8 cellular contexts compared by ENCODE assay signal in the genomic region with DNA sequence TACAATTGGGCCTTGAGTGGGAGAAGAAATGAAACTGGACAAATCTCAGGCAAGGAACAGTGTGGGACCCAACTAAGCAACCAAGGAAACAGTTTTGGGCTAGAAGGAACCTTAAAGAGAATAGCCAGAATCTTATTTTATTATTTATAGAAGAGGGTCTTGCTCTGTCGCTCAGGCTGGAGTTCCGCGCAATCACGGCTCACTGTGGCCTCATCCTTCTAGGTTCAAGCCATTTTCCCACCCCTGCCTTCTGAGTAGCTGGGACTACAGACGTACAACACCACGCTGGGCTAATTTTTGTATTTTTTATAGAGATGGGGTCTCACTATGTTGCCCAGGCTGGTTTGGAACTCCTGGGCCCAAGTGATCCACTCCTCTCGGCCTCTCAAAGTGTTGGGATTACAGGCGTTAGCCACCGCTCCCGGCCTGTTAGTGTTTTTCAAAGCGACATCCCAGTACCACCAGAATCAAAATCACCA. TPM values are rescaled to one million over a fixed set of nuclear protein-coding genes. Genes with fewer than 3 reads are reported as not detected.
A peak's percentile ranks its signal among the peaks of the same experiment; 100 is the strongest.
DNase-seq lines count a peak whose midpoint lies in the region; ATAC-seq, FAIRE-seq and TF ChIP-seq lines count a peak whose summit lies in the region.

No MANE protein-coding gene starts in this region.

- ATAC-seq in left ventricle myocardium superior: no peak
- no peak for ATAC-seq in GM12878

- peak overlapping the region; percentile 92 for H2AFZ ChIP-seq in GM12878 (ENCODE audit: control insufficient read depth, low read depth, low read length)

- H3K9ac ChIP-seq in GM12878 (ENCODE audit: control insufficient read depth, insufficient read depth, low read length): peak overlapping the region; percentile 83
- H3K9ac ChIP-seq in mucosa of stomach (ENCODE audit: low read length): peak overlapping the region; percentile 63

- TF ChIP-seq CTCF in left ventricle myocardium inferior (IDR thresholded peaks at IDR 0.05; ENCODE audit: borderline replicate concordance) (no peak), GM12878 (IDR thresholded peaks at IDR 0.05 in 2 of 3, conservative IDR thresholded peaks at IDR 0.05 in 1 of 3; ENCODE audit: control insufficient read depth in 2 of 3, extremely low read depth in 1 of 3, insufficient read depth in 1 of 3, low read depth in 3 of 3, low read length in 3 of 3) (no peak)

- H4K20me1 ChIP-seq in GM12878 (ENCODE audit: control insufficient read depth, insufficient read depth): no peaks in the 10 kb centered on the region

- in situ Hi-C loops in GM12878 (cut with MboI): no loop called here

- TF ChIP-seq EP300 in GM12878 (IDR thresholded peaks at IDR 0.05; ENCODE audit: borderline replicate concordance in 1 of 2, control insufficient read depth in 1 of 2, low read depth in 2 of 2, low read length in 2 of 2): no peak

- FAIRE-seq in GM12878 (lab: Jason Lieb, UNC): no peak

- WGBS in GM12878 (ENCODE audit: insufficient coverage, insufficient replicate concordance, low lambda C conversion rate, missing lambda C conversion rate): 99% methylated on average over 11 of the region's 11 CpGs

- no TSS peak for BruUV-seq in GM12878 (replicated peaks; lab: Mats Ljungman, UMichigan)

- H3K9me3 ChIP-seq in left ventricle myocardium inferior (replicated peaks) (no peaks in the 10 kb centered on the region), GM12878 (replicated peaks; ENCODE audit: control insufficient read depth, insufficient read depth, low read length) (no peaks in the 10 kb centered on the region), mucosa of stomach (ENCODE audit: control insufficient read depth, low read length) (no peaks in the 10 kb centered on the region)

- H3K79me2 ChIP-seq in GM12878 (ENCODE audit: control insufficient read depth, insufficient read depth, low read length): peaks cover 80% of the 10 kb centered on the region

- CTCF ChIA-PET in GM12878 (lab: Yijun Ruan, JAX): interaction anchor here (1.2 kb wide), 1 partner anchor 22 kb away, joined by 3 read pairs; no protein-coding TSS in a partner anchor

- no peak for DNase-seq in left ventricle myocardium inferior
- DNase-seq in left ventricle myocardium superior: no peak
- no peak for DNase-seq in GM12878 (ENCODE audit: low read depth, low spot score)
- no peak for DNase-seq in NCI-H524 treated with DMSO at 0.1 percent for 48 hours (lab: John Stamatoyannopoulos, UW)
- no peak for DNase-seq in DMS53 (lab: John Stamatoyannopoulos, UW)
- DNase-seq in NCI-H1694 treated with DMSO at 0.1 percent for 48 hours (lab: John Stamatoyannopoulos, UW): no peak
- no peak for DNase-seq in COLO668 (lab: John Stamatoyannopoulos, UW; ENCODE audit: unreplicated experiment)

- no peak for TF ChIP-seq POLR2A in GM12878 (IDR thresholded peaks at IDR 0.05; ENCODE audit: low read depth, low read length)

- H3K27ac ChIP-seq in left ventricle myocardium inferior (replicated peaks): peak overlapping the region; percentile 76
- H3K27ac ChIP-seq in GM12878 (ENCODE audit: control insufficient read depth, insufficient read depth): peak overlapping the region; percentile 83

- RAD21 ChIA-PET in GM12878 (lab: Charles Lee; ENCODE audit: unreplicated experiment): interaction anchor here (0.5 to 3.4 kb wide), 4 partner anchors 17 to 151 kb away, joined by 3 to 27 read pairs (median 8); a partner anchor contains a TSS

- H3K4me1 ChIP-seq in left ventricle myocardium inferior (peaks cover 60% of the 10 kb centered on the region), GM12878 (ENCODE audit: control insufficient read depth, insufficient read depth, low read length) (peaks cover 18% of the 10 kb centered on the region), mucosa of stomach (ENCODE audit: control insufficient read depth, insufficient read depth, low read length) (peaks cover 15% of the 10 kb centered on the region)

- SMC1A ChIA-PET in GM12878 (lab: Charles Lee; ENCODE audit: uncharacterized antibody, unreplicated experiment): interaction anchor here (1.3 to 2.6 kb wide), 4 partner anchors 11 to 30 kb away, joined by 3 to 34 read pairs (median 8); a partner anchor contains a TSS

- peak overlapping the region; percentile 74 for H3K4me3 ChIP-seq in left ventricle myocardium inferior
- H3K4me3 ChIP-seq in GM12878: 0 out of 2 replicates have a peak overlapping the region, but pooled peaks have one; percentile 23
- H3K4me3 ChIP-seq in mucosa of stomach (ENCODE audit: low read length): no peak overlapping the region

- H3K4me2 ChIP-seq in GM12878 (ENCODE audit: control insufficient read depth, insufficient read depth): peak overlapping the region; percentile 49

- intact Hi-C loops in left ventricle myocardium inferior (cut with micrococcal nuclease): no loop called here
- intact Hi-C loops in left ventricle myocardium superior (cut with micrococcal nuclease): no loop called here
- intact Hi-C loops in GM12878 (cut with micrococcal nuclease; ENCODE audit: unreplicated experiment): loop anchor here (5.0 kb wide), 2 partner anchors 34 to 49 kb away; a partner anchor contains a TSS

- H3K27me3 ChIP-seq in left ventricle myocardium inferior (ENCODE audit: low read depth) (no peaks in the 10 kb centered on the region), GM12878 (replicated peaks in 1 of 2; ENCODE audit: control insufficient read depth in 2 of 2, insufficient read depth in 2 of 2, low read length in 1 of 2) (no peaks in the 10 kb centered on the region), mucosa of stomach (ENCODE audit: control insufficient read depth, insufficient read depth, low read length) (no peaks in the 10 kb centered on the region)

- POLR2A ChIA-PET in GM12878 (lab: Charles Lee): interaction anchor here (4.5 to 6.3 kb wide), 2 partner anchors 15 to 36 kb away, joined by 59 to 74 read pairs; a partner anchor contains a TSS

- no peak for TF ChIP-seq RAD21 in GM12878 (IDR thresholded peaks at IDR 0.05; ENCODE audit: insufficient read depth, low read depth, low read length)

- H3K36me3 ChIP-seq in left ventricle myocardium inferior (no peaks in the 10 kb centered on the region), GM12878 (ENCODE audit: control insufficient read depth in 2 of 2, insufficient read depth in 2 of 2, low read length in 1 of 2) (no peaks in the 10 kb centered on the region), mucosa of stomach (ENCODE audit: control insufficient read depth, insufficient read depth, low read length) (no peaks in the 10 kb centered on the region)

RNA-seq across cellular contexts. Expression of a gene that starts 0.7 kb away (rescaled TPM):
- 1.8 TPM for total RNA-seq in left ventricle myocardium inferior
- 1.5 TPM for total RNA-seq in left ventricle myocardium superior
- 55.7 and 69.0 TPM in 2 replicates for total RNA-seq in GM12878 (2013; cell fraction: nucleolus; rRNA removed)
- total RNA-seq in GM12878 (2014; rRNA removed): 41.9 and 49.5 TPM in 2 replicates
- 59.7 and 63.2 TPM in 2 replicates for total RNA-seq in GM12878 (2014; rRNA removed; fragmentation: Illumina TruSeq; extraction: Trizol)
- 43.0 and 46.7 TPM in 2 replicates for total RNA-seq in GM12878 (2021)
- 7.9 TPM for polyA plus RNA-seq in GM12878 (2011; ENCODE audit: low read depth)
- polyA plus RNA-seq in GM12878 (2011; rRNA removed): 30.3 and 39.2 TPM in 2 replicates
- 14.3 and 16.0 TPM in 2 replicates for polyA plus RNA-seq in GM12878 (2011; cell fraction: cytosol; rRNA removed)
- 11.8 and 18.0 TPM in 2 replicates for polyA plus RNA-seq in GM12878 (2011; cell fraction: nucleus; rRNA removed)
- 12.3 and 16.4 TPM in 2 replicates for polyA plus RNA-seq in GM12878 (2012)
- 58.3 and 74.3 TPM in 2 replicates for polyA plus RNA-seq in GM12878 (2014; fragmentation: Illumina TruSeq; extraction: Trizol)
- 10 to 100 TPM in 1 of 2 experiments, 1 to 10 TPM in 1; 8.0 to 20.9 TPM for polyA plus RNA-seq in GM12878 (2014; fragmentation: Nextera tagmentation; extraction: Ambion mirVana)
- polyA plus RNA-seq in GM12878 (2014; rRNA removed): 28.3 and 38.8 TPM in 2 replicates
- polyA plus RNA-seq in GM12878 (2016; fragmentation: Nextera tagmentation; extraction: Ambion mirVana): 10 to 100 TPM; 22.0 to 27.4 TPM
- 28.0 and 28.6 TPM in 2 replicates for polyA minus RNA-seq in GM12878 (2011; rRNA and poly(A)+ RNA removed)
- 12.7 and 15.3 TPM in 2 replicates for polyA minus RNA-seq in GM12878 (2011; cell fraction: cytosol; rRNA and poly(A)+ RNA removed)
- 7.5 and 9.0 TPM in 2 replicates for polyA minus RNA-seq in GM12878 (2011; cell fraction: nucleus; rRNA and poly(A)+ RNA removed)

RNA-seq across cellular contexts. Expression of a gene that starts 1.6 kb away (rescaled TPM):
- total RNA-seq in left ventricle myocardium inferior (20.4 TPM), left ventricle myocardium superior (19.3 TPM), GM12878 (2014; rRNA removed) (24.5 and 33.1 TPM in 2 replicates), GM12878 (2014; rRNA removed; fragmentation: Illumina TruSeq; extraction: Trizol) (61.5 and 66.1 TPM in 2 replicates), GM12878 (2021) (35.8 and 37.0 TPM in 2 replicates)
- 23.9 and 25.1 TPM in 2 replicates for total RNA-seq in GM12878 (2013; cell fraction: nucleolus; rRNA removed)
- 31.1 TPM for polyA plus RNA-seq in GM12878 (2011; ENCODE audit: low read depth)
- polyA plus RNA-seq in GM12878 (2011; rRNA removed) (43.1 and 57.9 TPM in 2 replicates), GM12878 (2014; fragmentation: Illumina TruSeq; extraction: Trizol) (67.3 and 72.4 TPM in 2 replicates), GM12878 (2014; fragmentation: Nextera tagmentation; extraction: Ambion mirVana) (10 to 100 TPM; 34.9 to 51.6 TPM), GM12878 (2014; rRNA removed) (23.9 and 33.0 TPM in 2 replicates), GM12878 (2016; fragmentation: Nextera tagmentation; extraction: Ambion mirVana) (10 to 100 TPM; 54.8 to 58.6 TPM)
- polyA plus RNA-seq in GM12878 (2011; cell fraction: cytosol; rRNA removed): 26.9 and 28.4 TPM in 2 replicates
- 20.4 and 30.3 TPM in 2 replicates for polyA plus RNA-seq in GM12878 (2011; cell fraction: nucleus; rRNA removed)
- polyA plus RNA-seq in GM12878 (2012): 31.3 and 39.7 TPM in 2 replicates
- polyA minus RNA-seq in GM12878 (2011; rRNA and poly(A)+ RNA removed): 29.1 and 30.1 TPM in 2 replicates
- polyA minus RNA-seq in GM12878 (2011; cell fraction: cytosol; rRNA and poly(A)+ RNA removed): 11.0 and 18.3 TPM in 2 replicates
- polyA minus RNA-seq in GM12878 (2011; cell fraction: nucleus; rRNA and poly(A)+ RNA removed): 8.5 and 13.1 TPM in 2 replicates

RNA-seq across cellular contexts. Expression of a gene that starts 25.7 kb away (rescaled TPM):
- total RNA-seq in left ventricle myocardium inferior (17.9 TPM), left ventricle myocardium superior (12.3 TPM), GM12878 (2014; rRNA removed) (11.9 and 13.6 TPM in 2 replicates), GM12878 (2014; rRNA removed; fragmentation: Illumina TruSeq; extraction: Trizol) (8.0 and 9.7 TPM in 2 replicates), GM12878 (2021) (16.4 and 17.2 TPM in 2 replicates)
- 49.7 and 51.0 TPM in 2 replicates for total RNA-seq in GM12878 (2013; cell fraction: nucleolus; rRNA removed)
- polyA plus RNA-seq in GM12878 (2011; ENCODE audit: low read depth): 16.2 TPM
- polyA plus RNA-seq in GM12878 (2011; rRNA removed) (16.2 and 17.9 TPM in 2 replicates), GM12878 (2014; fragmentation: Illumina TruSeq; extraction: Trizol) (12.6 and 28.2 TPM in 2 replicates), GM12878 (2014; fragmentation: Nextera tagmentation; extraction: Ambion mirVana) (10 to 100 TPM in 1 of 2 experiments, 1 to 10 TPM in 1; 8.6 to 11.0 TPM), GM12878 (2014; rRNA removed) (20.3 and 23.3 TPM in 2 replicates), GM12878 (2016; fragmentation: Nextera tagmentation; extraction: Ambion mirVana) (10 to 100 TPM; 35.2 to 38.4 TPM)
- polyA plus RNA-seq in GM12878 (2011; cell fraction: cytosol; rRNA removed): 5.1 and 5.5 TPM in 2 replicates
- 18.6 and 20.8 TPM in 2 replicates for polyA plus RNA-seq in GM12878 (2011; cell fraction: nucleus; rRNA removed)
- polyA plus RNA-seq in GM12878 (2012): 5.7 and 13.1 TPM in 2 replicates
- polyA minus RNA-seq in GM12878 (2011; rRNA and poly(A)+ RNA removed): 8.0 and 8.6 TPM in 2 replicates
- 2.5 and 10.2 TPM in 2 replicates for polyA minus RNA-seq in GM12878 (2011; cell fraction: cytosol; rRNA and poly(A)+ RNA removed)
- polyA minus RNA-seq in GM12878 (2011; cell fraction: nucleus; rRNA and poly(A)+ RNA removed): 10.3 and 12.4 TPM in 2 replicates

RNA-seq across cellular contexts. Expression of a gene that starts 26.0 kb away (rescaled TPM):
- 0.44 TPM for total RNA-seq in left ventricle myocardium inferior
- not detected for total RNA-seq in left ventricle myocardium superior
- total RNA-seq in GM12878 (2013; cell fraction: nucleolus; rRNA removed): 0.92 and 1.0 TPM in 2 replicates
- total RNA-seq in GM12878 (2014; rRNA removed): 0.06 and 0.11 TPM in 2 replicates
- total RNA-seq in GM12878 (2014; rRNA removed; fragmentation: Illumina TruSeq; extraction: Trizol): 0.18 and 0.31 TPM in 2 replicates
- 0.13 and 0.15 TPM in 2 replicates for total RNA-seq in GM12878 (2021)
- polyA plus RNA-seq in GM12878 (2011; ENCODE audit: low read depth): 2.3 TPM
- polyA plus RNA-seq in GM12878 (2011; rRNA removed): 0.78 and 0.96 TPM in 2 replicates
- 1.0 and 1.2 TPM in 2 replicates for polyA plus RNA-seq in GM12878 (2011; cell fraction: cytosol; rRNA removed)
- polyA plus RNA-seq in GM12878 (2011; cell fraction: nucleus; rRNA removed): 0.92 and 1.7 TPM in 2 replicates
- polyA plus RNA-seq in GM12878 (2012): 0.10 TPM in 1 of 2 replicates, not detected in the other
- polyA plus RNA-seq in GM12878 (2014; fragmentation: Illumina TruSeq; extraction: Trizol): 0.26 and 1.1 TPM in 2 replicates
- polyA plus RNA-seq in GM12878 (2014; fragmentation: Nextera tagmentation; extraction: Ambion mirVana): under 1 TPM; 0.16 to 0.26 TPM
- 0.06 and 0.26 TPM in 2 replicates for polyA plus RNA-seq in GM12878 (2014; rRNA removed)
- under 1 TPM in 1 of 2 experiments, not detected in 1; 0.21 TPM for polyA plus RNA-seq in GM12878 (2016; fragmentation: Nextera tagmentation; extraction: Ambion mirVana)
- 0.95 and 1.4 TPM in 2 replicates for polyA minus RNA-seq in GM12878 (2011; rRNA and poly(A)+ RNA removed)
- 0.94 TPM in 1 of 2 replicates, not detected in the other for polyA minus RNA-seq in GM12878 (2011; cell fraction: cytosol; rRNA and poly(A)+ RNA removed)
- polyA minus RNA-seq in GM12878 (2011; cell fraction: nucleus; rRNA and poly(A)+ RNA removed): 0.24 and 0.77 TPM in 2 replicates

RNA-seq across cellular contexts. Expression of a gene that starts 33.9 kb away (rescaled TPM):
- total RNA-seq in left ventricle myocardium inferior (900 TPM), left ventricle myocardium superior (1,014 TPM), GM12878 (2014; rRNA removed) (464 and 511 TPM in 2 replicates), GM12878 (2014; rRNA removed; fragmentation: Illumina TruSeq; extraction: Trizol) (502 and 521 TPM in 2 replicates), GM12878 (2021) (905 and 909 TPM in 2 replicates)
- total RNA-seq in GM12878 (2013; cell fraction: nucleolus; rRNA removed): 275 and 286 TPM in 2 replicates
- polyA plus RNA-seq in GM12878 (2011; ENCODE audit: low read depth): 1,456 TPM
- polyA plus RNA-seq in GM12878 (2011; rRNA removed) (480 and 731 TPM in 2 replicates), GM12878 (2014; fragmentation: Illumina TruSeq; extraction: Trizol) (347 and 1,122 TPM in 2 replicates), GM12878 (2014; fragmentation: Nextera tagmentation; extraction: Ambion mirVana) (1,000 to 10,000 TPM; 4,056 to 4,159 TPM), GM12878 (2014; rRNA removed) (824 and 883 TPM in 2 replicates), GM12878 (2016; fragmentation: Nextera tagmentation; extraction: Ambion mirVana) (1,000 to 10,000 TPM; 1,845 to 1,938 TPM)
- 1,369 and 1,576 TPM in 2 replicates for polyA plus RNA-seq in GM12878 (2011; cell fraction: cytosol; rRNA removed)
- polyA plus RNA-seq in GM12878 (2011; cell fraction: nucleus; rRNA removed): 749 and 909 TPM in 2 replicates
- 1,320 and 1,529 TPM in 2 replicates for polyA plus RNA-seq in GM12878 (2012)
- 204 and 377 TPM in 2 replicates for polyA minus RNA-seq in GM12878 (2011; rRNA and poly(A)+ RNA removed)
- 120 and 135 TPM in 2 replicates for polyA minus RNA-seq in GM12878 (2011; cell fraction: cytosol; rRNA and poly(A)+ RNA removed)
- 95.4 and 125 TPM in 2 replicates for polyA minus RNA-seq in GM12878 (2011; cell fraction: nucleus; rRNA and poly(A)+ RNA removed)

Comparison
In these comparisons a context has a peak if more than half of its experiments do, and no peak if none do; other contexts are left out.
1. RNA of a gene that starts 0.7 kb away (total RNA-seq): 41.9 to 69.0 TPM in GM12878; 1.8 TPM in left ventricle myocardium inferior (single experiment) and 1.5 TPM in left ventricle myocardium superior (single experiment); every median in the first group is over 10 times any median in the second.